Comparison of ENCODE assay signal across 24 cellular contexts in genomic region chr1:15736666-15737229, GRCh38. TPM values are rescaled to one million over a fixed set of nuclear protein-coding genes. Genes with fewer than 3 reads are reported as not detected.
DNase-seq lines count a peak whose midpoint lies in the region; ATAC-seq and TF ChIP-seq lines count a peak whose summit lies in the region.
"Had no signal": no experiment of that assay in that cellular context is flagged by ENCODE, and none has a peak within 500 bp of the region (broad histone marks: within the 10 kb centered on the region; RNA-seq: fewer than 3 reads in every experiment).

No MANE protein-coding gene starts in this region.

- no peak overlapping the region for H3K4me3 ChIP-seq in coronary artery
- no peak overlapping the region for H3K4me3 ChIP-seq in Caco-2 (ENCODE audit: low read depth, low read length)
- H3K4me3 ChIP-seq: MG63, skin epidermis had no signal

- DNase-seq in coronary artery (ENCODE audit: low spot score) (no peak), left lobe of liver (ENCODE audit: low spot score) (peak; percentile 88), sciatic nerve (ENCODE audit: low spot score) (no peak), Caco-2 (no peak), GM20000 (ENCODE audit: low spot score) (no peak), NCI-H2029 (lab: John Stamatoyannopoulos, UW) (no peak)
- DNase-seq: ACHN; activated CD4-positive, CD25-positive, alpha-beta regulatory T cell treated with anti-CD3 and anti-CD28 coated beads, Interleukin-2, amount 50 U/mL, for 72 hours; brain microvascular endothelial cell; foreskin melanocyte; MG63; stimulated activated CD4-positive, alpha-beta T cell treated with anti-CD3 and anti-CD28 coated beads, Interleukin-4, amount 100 ng/mL, for 4 hours; T1000 had no signal

- peaks cover 13% of the 10 kb centered on the region for H3K4me1 ChIP-seq in Caco-2

- H3K4me1 Mint-ChIP-seq in Caco-2 (ENCODE audit: low read depth, unreplicated experiment) = peaks cover 7% of the 10 kb centered on the region

- peaks cover 23% of the 10 kb centered on the region for H3K36me3 Mint-ChIP-seq in Caco-2 (ENCODE audit: insufficient read depth, unreplicated experiment)
- H3K36me3 Mint-ChIP-seq: activated naive CD8-positive, alpha-beta T cell; IgD-negative memory B cell had no signal

- H3K36me3 ChIP-seq in Caco-2 (ENCODE audit: control insufficient read depth, insufficient read depth, low read length) = no peaks in the 10 kb centered on the region

- H3K27me3 Mint-ChIP-seq in Caco-2 (ENCODE audit: insufficient read depth, unreplicated experiment) = no peaks in the 10 kb centered on the region
- H3K27me3 Mint-ChIP-seq: activated naive CD8-positive, alpha-beta T cell; IgD-negative memory B cell had no signal

- H3K27ac ChIP-seq in C4-2B (peak overlapping the region; percentile 38), coronary artery (peak overlapping the region; percentile 58 to 68)
- H3K27ac ChIP-seq: brain microvascular endothelial cell had no signal

- no TSS peak for BruUV-seq in Caco-2 (replicated peaks; lab: Mats Ljungman, UMichigan)

- H3K27me3 ChIP-seq in Caco-2 (replicated peaks; ENCODE audit: control insufficient read depth, insufficient read depth, low read length) = no peaks in the 10 kb centered on the region
- H3K27me3 ChIP-seq: brain microvascular endothelial cell, MG63 had no signal

- TF ChIP-seq CTCF in C4-2B (conservative IDR thresholded peaks at IDR 0.05) (no peak), coronary artery (IDR thresholded peaks at IDR 0.05) (no peak), Caco-2 (IDR thresholded peaks at IDR 0.05; ENCODE audit: insufficient read depth in 1 of 2, low read depth in 1 of 2, low read length in 1 of 2, severe bottlenecking in 1 of 2, unreplicated experiment in 1 of 2) (no peak), GM20000 (IDR thresholded peaks at IDR 0.05; ENCODE audit: extremely low read depth, missing control alignments) (no peak)

- intact Hi-C loops in sciatic nerve (cut with DNase I) (no loop called here), Caco-2 (cut with micrococcal nuclease; ENCODE audit: unreplicated experiment) (no loop called here)

- CTCF ChIA-PET in Caco-2 (lab: Charles Lee) = interaction anchor here (0.5 kb wide), 1 partner anchor 58 kb away, joined by 6 read pairs; no protein-coding TSS in a partner anchor

- H3K4me3 Mint-ChIP-seq in Caco-2 (ENCODE audit: unreplicated experiment) = no peak overlapping the region
- H3K4me3 Mint-ChIP-seq: activated naive CD8-positive, alpha-beta T cell; activated T-helper 1 cell treated with anti-CD3 and anti-CD28 coated beads, Interleukin-12 subunit alpha, Interleukin-12 subunit beta, Interleukin-2, Interleukin-4 antibody, amounts not matched to agents 30 ng/mL and 10 ng/mL and 1 ng/mL, durations not matched to agents 14 hours and 24 hours and 36 hours; CD14-positive monocyte; IgD-negative memory B cell had no signal

- H3K9me3 ChIP-seq in Caco-2 = no peaks in the 10 kb centered on the region
- H3K9me3 ChIP-seq: MG63 had no signal

- H3K9me3 Mint-ChIP-seq in Caco-2 (ENCODE audit: unreplicated experiment) = no peaks in the 10 kb centered on the region
- H3K9me3 Mint-ChIP-seq: activated T-helper 1 cell treated with anti-CD3 and anti-CD28 coated beads, Interleukin-12 subunit alpha, Interleukin-12 subunit beta, Interleukin-2, Interleukin-4 antibody, amounts not matched to agents 30 ng/mL and 10 ng/mL and 1 ng/mL, durations not matched to agents 14 hours and 24 hours and 36 hours; IgD-negative memory B cell had no signal

- ATAC-seq in left lobe of liver = peak; percentile 58
- ATAC-seq in sciatic nerve = peak; percentile 75
- no peak for ATAC-seq in HG02610 (IDR thresholded peaks at IDR 0.05; ENCODE audit: unreplicated experiment)
- ATAC-seq: Panc1, SK-N-SH treated with all-trans-retinoic acid at 6 μM for 48 hours had no signal

- POLR2A ChIA-PET in Caco-2 (lab: Charles Lee) = no interaction called here

- no peak overlapping the region for H3K27ac Mint-ChIP-seq in Caco-2 (ENCODE audit: unreplicated experiment)
- H3K27ac Mint-ChIP-seq: activated naive CD8-positive, alpha-beta T cell; activated T-helper 1 cell treated with anti-CD3 and anti-CD28 coated beads, Interleukin-12 subunit alpha, Interleukin-12 subunit beta, Interleukin-2, Interleukin-4 antibody, amounts not matched to agents 30 ng/mL and 10 ng/mL and 1 ng/mL, durations not matched to agents 14 hours and 24 hours and 36 hours had no signal

RNA-seq across cellular contexts. Expression of gene SLC25A34, which starts 0.7 kb away (rescaled TPM):
- 12.3 TPM for total RNA-seq in left lobe of liver
- total RNA-seq in sciatic nerve = 1.6 TPM
- total RNA-seq in Caco-2 (2022) = 0.49 and 1.1 TPM in 2 replicates

RNA-seq across cellular contexts. Expression of gene TMEM82, which starts 5.6 kb away (rescaled TPM):
- total RNA-seq in left lobe of liver = 33.0 TPM
- total RNA-seq in sciatic nerve = not detected
- total RNA-seq in Caco-2 (2022) = 2.7 and 3.5 TPM in 2 replicates
- total RNA-seq: activated T-helper 1 cell treated with anti-CD3 and anti-CD28 coated beads, Interleukin-12 subunit alpha, Interleukin-12 subunit beta, Interleukin-2, Interleukin-4 antibody, amounts not matched to agents 30 ng/mL and 10 ng/mL and 1 ng/mL, durations not matched to agents 14 hours and 24 hours and 36 hours; omental fat pad; subcutaneous adipose tissue had no signal

RNA-seq across cellular contexts. Expression of gene FBLIM1, which starts 21.8 kb away (rescaled TPM):
- total RNA-seq in left lobe of liver = 6.2 TPM
- 29.0 TPM for total RNA-seq in sciatic nerve
- total RNA-seq in Caco-2 (2022) = 3.6 and 5.5 TPM in 2 replicates
- total RNA-seq: activated T-helper 1 cell treated with anti-CD3 and anti-CD28 coated beads, Interleukin-12 subunit alpha, Interleukin-12 subunit beta, Interleukin-2, Interleukin-4 antibody, amounts not matched to agents 30 ng/mL and 10 ng/mL and 1 ng/mL, durations not matched to agents 14 hours and 24 hours and 36 hours had no signal

RNA-seq across cellular contexts. Expression of gene PLEKHM2, which starts 52.6 kb away (rescaled TPM):
- total RNA-seq in left lobe of liver (22.0 TPM), sciatic nerve (67.8 TPM), Caco-2 (2022) (33.3 and 38.6 TPM in 2 replicates)
